8 cellular contexts compared by ENCODE assay signal in the genomic region with DNA sequence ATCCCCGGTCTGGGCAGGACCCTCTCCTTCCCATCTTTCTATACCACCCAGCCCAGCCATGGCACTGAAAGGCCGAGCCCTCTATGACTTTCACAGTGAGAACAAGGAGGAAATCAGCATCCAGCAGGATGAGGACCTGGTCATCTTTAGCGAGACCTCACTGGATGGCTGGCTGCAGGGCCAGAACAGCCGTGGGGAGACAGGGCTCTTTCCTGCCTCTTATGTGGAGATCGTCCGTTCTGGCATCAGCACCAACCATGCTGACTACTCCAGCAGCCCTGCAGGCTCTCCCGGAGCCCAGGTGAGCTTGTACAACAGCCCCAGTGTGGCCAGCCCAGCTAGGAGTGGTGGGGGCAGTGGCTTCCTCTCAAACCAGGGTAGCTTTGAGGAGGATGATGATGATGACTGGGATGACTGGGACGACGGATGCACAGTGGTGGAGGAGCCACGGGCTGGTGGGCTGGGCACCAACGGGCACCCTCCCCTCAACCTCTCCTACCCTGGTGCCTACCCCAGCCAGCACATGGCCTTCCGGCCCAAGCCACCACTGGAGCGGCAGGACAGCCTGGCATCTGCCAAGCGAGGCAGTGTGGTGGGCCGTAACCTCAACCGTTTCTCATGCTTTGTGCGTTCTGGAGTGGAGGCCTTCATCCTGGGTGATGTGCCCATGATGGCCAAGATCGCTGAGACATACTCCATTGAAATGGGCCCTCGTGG. TPM values are rescaled to one million over a fixed set of nuclear protein-coding genes. Genes with fewer than 3 reads are reported as not detected.
A peak's percentile ranks its signal among the peaks of the same experiment; 100 is the strongest.
DNase-seq lines count a peak whose midpoint lies in the region; ATAC-seq and TF ChIP-seq lines count a peak whose summit lies in the region.

No MANE protein-coding gene starts in this region.

- ATAC-seq in activated T-cell treated with anti-CD3 and anti-CD28 coated beads, Interleukin-2, amount 50 U/mL, for 4 hours = no peak
- no peak for ATAC-seq in activated T-cell treated with anti-CD3 and anti-CD28 coated beads, Interleukin-2, amount 50 U/mL, for 72 hours (replicated peaks in 1 of 2)
- ATAC-seq in memory B cell (ENCODE audit: low read depth) = no peak
- no peak for ATAC-seq in GM21786 (IDR thresholded peaks at IDR 0.05; ENCODE audit: unreplicated experiment)
- no peak for ATAC-seq in stimulated activated memory B cell treated with anti-CD40 and anti-IgM and Interleukin-4, amounts not matched to agents 10 μg/mL and 1 μg/mL and 100 μg/mL, for 72 hours

- H3K27ac ChIP-seq in caudate nucleus (ENCODE audit: low read depth, low read length) = peak overlapping the region; percentile 75
- H3K27ac ChIP-seq in tibial nerve = peak overlapping the region; percentile 89 to 96 (median 96)

- no peak for TF ChIP-seq POLR2A in tibial nerve (IDR thresholded peaks at IDR 0.05)

- H3K36me3 Mint-ChIP-seq in activated T-cell treated with anti-CD3 and anti-CD28 coated beads, Interleukin-2, amount 50 U/mL, for 4 hours (ENCODE audit: insufficient read depth) = no peaks in the 10 kb centered on the region
- no peaks in the 10 kb centered on the region for H3K36me3 Mint-ChIP-seq in activated T-cell treated with anti-CD3 and anti-CD28 coated beads, Interleukin-2, amount 50 U/mL, for 72 hours (ENCODE audit: insufficient read depth in 2 of 2)
- no peaks in the 10 kb centered on the region for H3K36me3 Mint-ChIP-seq in memory B cell
- H3K36me3 Mint-ChIP-seq in stimulated activated memory B cell treated with anti-CD40 and anti-IgM and Interleukin-4, amounts not matched to agents 10 μg/mL and 1 μg/mL and 100 μg/mL, for 72 hours = no peaks in the 10 kb centered on the region

- H3K9me3 Mint-ChIP-seq in activated T-cell treated with anti-CD3 and anti-CD28 coated beads, Interleukin-2, amount 50 U/mL, for 4 hours = no peaks in the 10 kb centered on the region
- no peaks in the 10 kb centered on the region for H3K9me3 Mint-ChIP-seq in activated T-cell treated with anti-CD3 and anti-CD28 coated beads, Interleukin-2, amount 50 U/mL, for 72 hours
- H3K9me3 Mint-ChIP-seq in memory B cell = no peaks in the 10 kb centered on the region
- H3K9me3 Mint-ChIP-seq in stimulated activated memory B cell treated with anti-CD40 and anti-IgM and Interleukin-4, amounts not matched to agents 10 μg/mL and 1 μg/mL and 100 μg/mL, for 72 hours = no peaks in the 10 kb centered on the region

- no peak overlapping the region for H3K27ac Mint-ChIP-seq in activated T-cell treated with anti-CD3 and anti-CD28 coated beads, Interleukin-2, amount 50 U/mL, for 72 hours
- H3K27ac Mint-ChIP-seq in memory B cell = no peak overlapping the region
- H3K27ac Mint-ChIP-seq in stimulated activated memory B cell treated with anti-CD40 and anti-IgM and Interleukin-4, amounts not matched to agents 10 μg/mL and 1 μg/mL and 100 μg/mL, for 72 hours = no peak overlapping the region

- H3K4me1 Mint-ChIP-seq in activated T-cell treated with anti-CD3 and anti-CD28 coated beads, Interleukin-2, amount 50 U/mL, for 4 hours (ENCODE audit: low read depth) = peaks cover 32% of the 10 kb centered on the region
- H3K4me1 Mint-ChIP-seq in activated T-cell treated with anti-CD3 and anti-CD28 coated beads, Interleukin-2, amount 50 U/mL, for 72 hours (ENCODE audit: low read depth) = peaks cover 33% of the 10 kb centered on the region
- peaks cover 4% of the 10 kb centered on the region for H3K4me1 Mint-ChIP-seq in memory B cell
- H3K4me1 Mint-ChIP-seq in stimulated activated memory B cell treated with anti-CD40 and anti-IgM and Interleukin-4, amounts not matched to agents 10 μg/mL and 1 μg/mL and 100 μg/mL, for 72 hours = peaks cover 24% of the 10 kb centered on the region

- peak overlapping the region; percentile 81 for H3K4me3 Mint-ChIP-seq in activated T-cell treated with anti-CD3 and anti-CD28 coated beads, Interleukin-2, amount 50 U/mL, for 4 hours
- peak overlapping the region in 1 of 2 donors; percentile 43 for H3K4me3 Mint-ChIP-seq in activated T-cell treated with anti-CD3 and anti-CD28 coated beads, Interleukin-2, amount 50 U/mL, for 72 hours
- H3K4me3 Mint-ChIP-seq in memory B cell = peak overlapping the region; percentile 19
- H3K4me3 Mint-ChIP-seq in stimulated activated memory B cell treated with anti-CD40 and anti-IgM and Interleukin-4, amounts not matched to agents 10 μg/mL and 1 μg/mL and 100 μg/mL, for 72 hours = no peak overlapping the region

- H3K36me3 ChIP-seq in tibial nerve = peaks cover 0 to 25% (median 0%) of the 10 kb centered on the region in 3 donors

- no peak for DNase-seq in activated T-cell treated with anti-CD3 and anti-CD28 coated beads, Interleukin-2, amount 50 U/mL, for 4 hours
- DNase-seq in activated T-cell treated with anti-CD3 and anti-CD28 coated beads, Interleukin-2, amount 50 U/mL, for 72 hours = no peak
- no peak for DNase-seq in caudate nucleus (lab: John Stamatoyannopoulos, UW)
- no peak for DNase-seq in memory B cell (ENCODE audit: low spot score in 2 of 2)
- no peak for DNase-seq in tibial nerve (ENCODE audit: low spot score in 2 of 2)
- DNase-seq in NCI-H1092 (lab: John Stamatoyannopoulos, UW) = no peak

- H3K27me3 Mint-ChIP-seq in activated T-cell treated with anti-CD3 and anti-CD28 coated beads, Interleukin-2, amount 50 U/mL, for 4 hours (ENCODE audit: low read depth) = peaks cover 4% of the 10 kb centered on the region
- H3K27me3 Mint-ChIP-seq in activated T-cell treated with anti-CD3 and anti-CD28 coated beads, Interleukin-2, amount 50 U/mL, for 72 hours (ENCODE audit: low read depth) = peaks cover 8% of the 10 kb centered on the region
- no peaks in the 10 kb centered on the region for H3K27me3 Mint-ChIP-seq in memory B cell
- H3K27me3 Mint-ChIP-seq in stimulated activated memory B cell treated with anti-CD40 and anti-IgM and Interleukin-4, amounts not matched to agents 10 μg/mL and 1 μg/mL and 100 μg/mL, for 72 hours = peaks cover 10% of the 10 kb centered on the region

- WGBS in tibial nerve, 2 donors = 65 to 76% methylated on average over 14 to 19 of the region's 19 CpGs

- H3K4me1 ChIP-seq in tibial nerve = peaks cover 0 to 69% (median 56%) of the 10 kb centered on the region in 4 donors

- H3K27me3 ChIP-seq in tibial nerve = no peaks in the 10 kb centered on the region

- H3K4me3 ChIP-seq in tibial nerve = peak overlapping the region; percentile 74 to 91 (median 84)

- no peak for TF ChIP-seq EP300 in tibial nerve (IDR thresholded peaks at IDR 0.05)

- no peak for TF ChIP-seq CTCF in tibial nerve (IDR thresholded peaks at IDR 0.05)

- no peaks in the 10 kb centered on the region for H3K9me3 ChIP-seq in tibial nerve

RNA-seq across cellular contexts. Expression of gene SNX33, which starts 1.5 kb away (rescaled TPM):
- total RNA-seq in activated T-cell treated with anti-CD3 and anti-CD28 coated beads, Interleukin-2, amount 50 U/mL, for 4 hours = 1 to 10 TPM; 2.4 to 3.4 (median 2.5) TPM
- total RNA-seq in activated T-cell treated with anti-CD3 and anti-CD28 coated beads, Interleukin-2, amount 50 U/mL, for 72 hours = 1 to 10 TPM; 1.5 to 3.1 TPM
- total RNA-seq in tibial nerve = 10 to 100 TPM; 29.7 to 44.9 (median 31.1) TPM

RNA-seq across cellular contexts. Expression of gene IMP3, which starts 9.2 kb away (rescaled TPM):
- 100 to 1,000 TPM; 133 to 156 (median 142) TPM for total RNA-seq in activated T-cell treated with anti-CD3 and anti-CD28 coated beads, Interleukin-2, amount 50 U/mL, for 4 hours
- 10 to 100 TPM; 57.5 to 61.0 TPM for total RNA-seq in activated T-cell treated with anti-CD3 and anti-CD28 coated beads, Interleukin-2, amount 50 U/mL, for 72 hours
- 100 to 1,000 TPM; 163 to 179 (median 170) TPM for total RNA-seq in tibial nerve

RNA-seq across cellular contexts. Expression of gene SNUPN, which starts 23.7 kb away (rescaled TPM):
- total RNA-seq in activated T-cell treated with anti-CD3 and anti-CD28 coated beads, Interleukin-2, amount 50 U/mL, for 4 hours = 10 to 100 TPM; 32.1 to 35.7 (median 32.8) TPM
- total RNA-seq in activated T-cell treated with anti-CD3 and anti-CD28 coated beads, Interleukin-2, amount 50 U/mL, for 72 hours = 10 to 100 TPM; 22.4 to 26.2 TPM
- 10 to 100 TPM; 16.3 to 35.1 (median 23.7) TPM for total RNA-seq in tibial nerve

Comparison
In these comparisons a context has a peak if more than half of its experiments do, and no peak if none do; other contexts are left out.
1. RNA of gene SNX33, which starts 1.5 kb away (total RNA-seq): 29.7 to 44.9 TPM in tibial nerve; 1.5 to 3.1 TPM in activated T-cell treated with anti-CD3 and anti-CD28 coated beads, Interleukin-2, amount 50 U/mL, for 72 hours and 2.4 to 3.4 TPM in activated T-cell treated with anti-CD3 and anti-CD28 coated beads, Interleukin-2, amount 50 U/mL, for 4 hours; every median in the first group is over 4 times any median in the second.